Comparison of ENCODE assay signal across 2 cellular contexts in the genomic region with DNA sequence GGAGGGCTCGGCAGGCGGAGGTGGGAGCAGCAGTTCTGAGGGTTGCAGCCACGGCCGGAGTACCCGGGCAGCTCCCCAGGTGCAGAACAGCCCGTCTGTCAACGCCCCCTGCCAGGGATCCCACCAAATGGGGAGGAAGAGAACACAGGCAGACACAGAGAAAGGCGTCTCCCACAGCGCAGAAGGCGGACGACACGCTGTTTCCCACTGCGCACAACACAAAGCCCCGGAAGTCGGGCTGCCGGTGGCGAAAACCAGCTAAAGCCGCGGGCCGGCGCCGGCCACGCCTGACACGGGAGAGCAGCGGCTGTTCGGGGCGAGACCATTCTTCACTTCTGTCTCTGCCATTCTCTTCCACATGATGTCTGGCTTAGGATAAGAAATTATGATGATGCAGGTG.
TF ChIP-seq lines count a peak whose summit lies in the region.

No MANE protein-coding gene starts in this region.

TF ChIP-seq in HepG2, 621 proteins besides CTCF, POLR2A, EP300 and RAD21:
- no peak for TF ChIP-seq PHB2 (IDR thresholded peaks at IDR 0.05; ENCODE audit: partially characterized antibody)
- TF ChIP-seq AGO2 (optimal IDR thresholded peaks at IDR 0.05; ENCODE audit: low read depth, low read length), result peak; percentile 32
- no peak for TF ChIP-seq KLF16 (CRISPR knock-in tag; IDR thresholded peaks at IDR 0.05)

TF ChIP-seq in WTC11, 78 proteins besides CTCF, POLR2A, EP300 and RAD21:
- TF ChIP-seq ERG (CRISPR knock-in tag; IDR thresholded peaks at IDR 0.05) (no peak), MXD4 (CRISPR knock-in tag; IDR thresholded peaks at IDR 0.05; ENCODE audit: borderline replicate concordance) (no peak), MYBL2 (CRISPR knock-in tag; IDR thresholded peaks at IDR 0.05) (no peak), ETV6 (CRISPR knock-in tag; IDR thresholded peaks at IDR 0.05) (no peak)
